ENCODE assay signal across 12 cellular contexts in the genomic region with DNA sequence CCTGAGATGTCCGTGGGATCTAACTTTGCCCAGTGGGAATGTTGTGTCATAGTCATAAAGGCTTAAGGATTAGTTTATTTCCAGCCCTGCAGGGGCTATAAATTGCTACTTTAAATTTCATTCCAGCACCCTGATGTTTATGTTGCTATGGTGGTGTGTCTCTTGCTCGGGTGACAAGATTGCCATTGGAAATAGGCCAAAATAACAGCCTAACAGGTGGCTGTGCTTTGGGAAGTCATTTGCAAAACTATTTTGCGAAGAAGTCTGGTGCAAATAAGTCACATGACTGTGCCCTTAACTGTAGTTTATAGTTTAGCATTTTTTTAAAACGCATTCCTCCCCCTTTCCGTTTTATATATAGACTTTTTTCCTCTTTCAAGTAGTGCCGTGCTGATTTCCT. TPM values are rescaled to one million over a fixed set of nuclear protein-coding genes. Genes with fewer than 3 reads are reported as not detected.
DNase-seq lines count a peak whose midpoint lies in the region; ATAC-seq and TF ChIP-seq lines count a peak whose summit lies in the region.
"Had no signal": no experiment of that assay in that cellular context is flagged by ENCODE, and none has a peak within 500 bp of the region (broad histone marks: within the 10 kb centered on the region; RNA-seq: fewer than 3 reads in every experiment).

No MANE protein-coding gene starts in this region.

- H3K27ac ChIP-seq in spleen = peak overlapping the region in 6 of 8 donors; percentile 5 to 74 (median 36)
- H3K27ac ChIP-seq in gastroesophageal sphincter = peak overlapping the region in 1 of 4 donors; percentile 41
- H3K27ac ChIP-seq: tibial nerve had no signal

- TF ChIP-seq EP300 in gastroesophageal sphincter (IDR thresholded peaks at IDR 0.05) = no peak

- no peaks in the 10 kb centered on the region for H3K27me3 Mint-ChIP-seq in effector memory CD8-positive, alpha-beta T cell

- H3K4me3 Mint-ChIP-seq in effector memory CD8-positive, alpha-beta T cell = peak overlapping the region; percentile 17 to 73

- intact Hi-C loops in Right ventricle myocardium superior (cut with DNase I) (no loop called here), cardiac septum (cut with DNase I) (no loop called here), spleen (cut with DNase I; ENCODE audit: low total_unique reads) (no loop called here)

- H3K36me3 Mint-ChIP-seq in effector memory CD8-positive, alpha-beta T cell (ENCODE audit: insufficient read depth) = peaks cover 16% of the 10 kb centered on the region

- H3K9me3 Mint-ChIP-seq in effector memory CD8-positive, alpha-beta T cell = no peaks in the 10 kb centered on the region

- H3K27me3 ChIP-seq in spleen (replicated peaks in 1 of 7) (no peaks in the 10 kb centered on the region), gastroesophageal sphincter (no peaks in the 10 kb centered on the region)
- H3K27me3 ChIP-seq: tibial nerve had no signal

- ATAC-seq in Right ventricle myocardium superior (ENCODE audit: poor library complexity) = peak; percentile 69
- peak; percentile 43 for ATAC-seq in effector memory CD8-positive, alpha-beta T cell (replicated peaks)
- no peak for ATAC-seq in GM21447 (IDR thresholded peaks at IDR 0.05; ENCODE audit: unreplicated experiment)
- ATAC-seq in gastroesophageal sphincter = no peak

- DNase-seq in Right ventricle myocardium superior = no peak
- no peak for DNase-seq in cardiac septum (ENCODE audit: low spot score)
- DNase-seq in NCI-H69 (lab: John Stamatoyannopoulos, UW) = peak; percentile 59
- DNase-seq in effector memory CD8-positive, alpha-beta T cell = no peak
- no peak for DNase-seq in spleen
- no peak for DNase-seq in NCI-H1436 treated with DMSO at 0.1 percent for 48 hours (lab: John Stamatoyannopoulos, UW)
- DNase-seq: Caco-2; NCI-H2227 treated with DMSO at 0.1 percent for 48 hours; stimulated activated CD4-positive, alpha-beta T cell treated with anti-CD3 and anti-CD28 coated beads, Interleukin-4, amount 100 ng/mL, for 4 hours had no signal

- H3K36me3 ChIP-seq in spleen (no peaks in the 10 kb centered on the region), gastroesophageal sphincter (no peaks in the 10 kb centered on the region)
- H3K36me3 ChIP-seq: tibial nerve had no signal

- H3K4me3 ChIP-seq in spleen (no peak overlapping the region), gastroesophageal sphincter (no peak overlapping the region)
- H3K4me3 ChIP-seq: tibial nerve had no signal

- H3K9me3 ChIP-seq in spleen = no peaks in the 10 kb centered on the region
- H3K9me3 ChIP-seq in gastroesophageal sphincter = no peaks in the 10 kb centered on the region
- H3K9me3 ChIP-seq: Caco-2, tibial nerve had no signal

- 18 to 30% (median 22%) methylated on average over 6 of the region's 6 CpGs for WGBS in spleen, 5 donors
- 11% methylated on average over 5 to 6 of the region's 6 CpGs for WGBS in gastroesophageal sphincter (ENCODE audit: low coverage in 1 of 2), 2 donors

- peaks cover 27 to 60% of the 10 kb centered on the region in 2 donors for H3K4me1 Mint-ChIP-seq in effector memory CD8-positive, alpha-beta T cell (ENCODE audit: low read depth in 2 of 2)

- peak overlapping the region; percentile 6 to 98 for H3K27ac Mint-ChIP-seq in effector memory CD8-positive, alpha-beta T cell

- H3K4me1 ChIP-seq in spleen (peaks cover 5 to 61% (median 26%) of the 10 kb centered on the region in 6 donors), gastroesophageal sphincter (peaks cover 0 to 18% (median 8%) of the 10 kb centered on the region in 3 donors)
- H3K4me1 ChIP-seq: Caco-2, tibial nerve had no signal

- TF ChIP-seq POLR2A in spleen (IDR thresholded peaks at IDR 0.05) (no peak), gastroesophageal sphincter (IDR thresholded peaks at IDR 0.05) (no peak)

- no peak for TF ChIP-seq CTCF in spleen (IDR thresholded peaks at IDR 0.05 in 8 of 11, conservative IDR thresholded peaks at IDR 0.05 in 3 of 11)
- no peak for TF ChIP-seq CTCF in gastroesophageal sphincter (IDR thresholded peaks at IDR 0.05)

RNA-seq across cellular contexts. Expression of a gene that starts 23.1 kb away (rescaled TPM):
- total RNA-seq in Right ventricle myocardium superior (14.6 TPM), cardiac septum (12.5 TPM), spleen (10 to 100 TPM; 12.6 to 33.8 (median 23.9) TPM), gastroesophageal sphincter (10 to 100 TPM in 3 of 4 donors, 1 to 10 TPM in 1; 7.6 to 30.1 (median 15.1) TPM)
- polyA plus RNA-seq in spleen = 10 to 100 TPM in 1 of 3 donors, 1 to 10 TPM in 2; 5.8 to 14.5 (median 6.8) TPM

RNA-seq across cellular contexts. Expression of a gene that starts 33.8 kb away (rescaled TPM):
- total RNA-seq in Right ventricle myocardium superior = 42.6 TPM
- 43.4 TPM for total RNA-seq in cardiac septum
- 10 to 100 TPM; 24.6 to 46.4 (median 36.5) TPM for total RNA-seq in spleen
- 10 to 100 TPM; 13.8 to 17.0 (median 15.5) TPM for polyA plus RNA-seq in spleen
- total RNA-seq in gastroesophageal sphincter = 10 to 100 TPM; 28.3 to 47.3 (median 37.3) TPM

Comparison
In these comparisons a context has a peak if more than half of its experiments do, and no peak if none do; other contexts are left out.
1. ATAC-seq: peak in Right ventricle myocardium superior (single experiment) and effector memory CD8-positive, alpha-beta T cell (single experiment); none in GM21447 (single experiment) and gastroesophageal sphincter (single experiment).